In the genomic region with DNA sequence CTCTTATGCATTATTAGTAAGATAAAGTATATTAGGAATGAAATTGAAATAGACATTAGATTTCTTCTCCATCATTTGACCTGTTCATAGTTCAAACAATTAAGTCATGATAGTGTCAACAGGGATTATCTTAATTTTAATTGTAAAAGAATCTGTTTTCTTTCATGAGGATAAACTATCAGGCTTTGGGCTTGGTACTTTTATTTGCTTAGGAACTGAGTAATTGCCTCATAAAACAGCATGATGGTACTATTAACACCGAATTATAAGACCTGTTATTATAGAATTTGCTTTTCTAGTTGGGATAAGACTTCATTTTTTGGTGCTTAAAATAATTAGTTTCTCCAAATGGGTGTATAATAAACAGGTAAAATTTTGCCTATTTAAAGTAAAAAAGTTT, we compare ENCODE assay signal across 1 cellular context.
TF ChIP-seq lines count a peak whose summit lies in the region.

No MANE protein-coding gene starts in this region.

TF ChIP-seq in HEK293, 187 proteins besides CTCF, POLR2A, EP300 and RAD21 (continued from another document):
- no peak for TF ChIP-seq ZNF692 (tag by site-specific recombination; IDR thresholded peaks at IDR 0.05)
- TF ChIP-seq, protein P1, sequence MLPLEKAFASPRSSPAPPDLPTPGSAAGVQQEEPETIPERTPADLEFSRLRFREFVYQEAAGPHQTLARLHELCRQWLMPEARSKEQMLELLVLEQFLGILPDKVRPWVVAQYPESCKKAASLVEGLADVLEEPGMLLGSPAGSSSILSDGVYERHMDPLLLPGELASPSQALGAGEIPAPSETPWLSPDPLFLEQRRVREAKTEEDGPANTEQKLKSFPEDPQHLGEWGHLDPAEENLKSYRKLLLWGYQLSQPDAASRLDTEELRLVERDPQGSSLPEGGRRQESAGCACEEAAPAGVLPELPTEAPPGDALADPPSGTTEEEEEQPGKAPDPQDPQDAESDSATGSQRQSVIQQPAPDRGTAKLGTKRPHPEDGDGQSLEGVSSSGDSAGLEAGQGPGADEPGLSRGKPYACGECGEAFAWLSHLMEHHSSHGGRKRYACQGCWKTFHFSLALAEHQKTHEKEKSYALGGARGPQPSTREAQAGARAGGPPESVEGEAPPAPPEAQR (tag by site-specific recombination; IDR thresholded peaks at IDR 0.05) = no peak
- TF ChIP-seq ZNF558 (tag by site-specific recombination; IDR thresholded peaks at IDR 0.05) = no peak
- TF ChIP-seq KLF10 (tag by site-specific recombination; IDR thresholded peaks at IDR 0.05) = peak; percentile 25; the same call in 1 of the 2 replicates
- TF ChIP-seq SP7 (tag by site-specific recombination; IDR thresholded peaks at IDR 0.05) = peak; percentile 88
- TF ChIP-seq ZEB2 (tag by site-specific recombination; IDR thresholded peaks at IDR 0.05) = peak; percentile 49; the same call in 1 of the 2 replicates
- no peak for TF ChIP-seq GFI1B (tag by site-specific recombination; IDR thresholded peaks at IDR 0.05)
- TF ChIP-seq ZNF366 (tag by site-specific recombination; conservative IDR thresholded peaks at IDR 0.05) = peak; percentile 62; the same call in 1 of the 2 replicates
- TF ChIP-seq FEZF1 (tag by site-specific recombination; IDR thresholded peaks at IDR 0.05) = peak; percentile 74
- peak; percentile 56; the same call in 1 of the 2 replicates for TF ChIP-seq OSR2 (tag by site-specific recombination; IDR thresholded peaks at IDR 0.05)
- TF ChIP-seq IKZF3 (tag by site-specific recombination; IDR thresholded peaks at IDR 0.05) = peak; percentile 64
- no peak for TF ChIP-seq ZNF132 (tag by site-specific recombination; IDR thresholded peaks at IDR 0.05; ENCODE audit: borderline replicate concordance)
- TF ChIP-seq SCRT1 (tag by site-specific recombination; IDR thresholded peaks at IDR 0.05; ENCODE audit: borderline replicate concordance) = peak; percentile 55; the same call in 1 of the 2 replicates
- TF ChIP-seq ZNF324 (tag by site-specific recombination; IDR thresholded peaks at IDR 0.05) = no peak
- no peak for TF ChIP-seq ZNF549 (tag by site-specific recombination; IDR thresholded peaks at IDR 0.05)
